Comparison of ENCODE assay signal across 8 cellular contexts in the genomic region with DNA sequence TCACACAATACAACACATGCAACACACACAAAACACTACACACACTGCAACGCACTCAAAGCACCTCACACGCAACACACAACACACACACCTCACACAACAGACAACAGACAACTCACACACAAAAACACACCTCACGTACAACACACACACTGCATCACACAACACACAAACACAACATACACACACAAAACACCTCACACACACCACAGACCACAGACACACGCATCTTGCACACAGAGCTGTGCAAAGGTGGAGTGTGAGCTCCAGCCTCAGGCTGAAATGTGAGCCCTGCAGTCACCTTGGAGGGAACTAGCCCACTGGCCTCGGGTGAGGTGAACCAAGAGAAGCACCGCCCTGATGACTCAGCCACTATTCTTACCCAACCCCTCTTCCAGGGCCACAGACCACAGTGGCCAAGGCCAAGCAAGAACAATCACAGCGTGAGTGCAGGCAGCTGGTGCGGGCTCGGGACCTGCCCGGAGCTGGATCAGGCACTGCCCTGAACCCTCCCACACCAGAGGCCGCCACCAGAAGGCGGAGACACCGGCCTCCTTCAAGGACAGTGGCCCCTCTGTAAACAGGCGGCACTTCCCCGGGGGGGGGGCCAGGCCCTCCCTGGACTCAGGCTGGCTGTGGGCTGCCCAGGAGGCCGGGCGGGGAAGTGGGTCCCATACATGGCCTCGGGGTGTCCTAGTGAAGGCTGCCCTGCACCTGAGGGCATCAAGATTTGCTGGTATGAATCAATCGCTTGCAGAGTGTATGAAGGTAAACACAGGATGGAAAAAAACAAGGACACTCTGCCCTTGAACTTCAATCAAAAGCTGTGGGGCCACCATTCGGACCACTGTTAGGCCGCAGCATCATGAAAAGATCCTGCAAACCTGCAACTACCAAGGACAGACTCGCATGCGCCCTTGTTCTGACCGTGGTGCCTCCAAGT.
DNase-seq lines count a peak whose midpoint lies in the region; ATAC-seq and TF ChIP-seq lines count a peak whose summit lies in the region.

No MANE protein-coding gene starts in this region.

- H3K36me3 Mint-ChIP-seq in Caco-2 (ENCODE audit: insufficient read depth, unreplicated experiment) = peaks cover 53% of the 10 kb centered on the region

- BruUV-seq in Caco-2 (replicated peaks; lab: Mats Ljungman, UMichigan) = no TSS peak

- H3K27ac Mint-ChIP-seq in Caco-2 (ENCODE audit: unreplicated experiment) = no peak overlapping the region

- ATAC-seq in HG03097 (IDR thresholded peaks at IDR 0.05; ENCODE audit: low FRiP score, unreplicated experiment) (peak; percentile 56), lung (ENCODE audit: insufficient read depth, low FRiP score) (peak; percentile 91)

- H3K27ac ChIP-seq in lung (ENCODE audit: low read depth in 1 of 2, low read length in 1 of 2) (peak overlapping the region; percentile 85 to 88), transverse colon (peak overlapping the region; percentile 75 to 79 (median 78))

- H3K4me1 ChIP-seq in Caco-2 (peaks cover 63% of the 10 kb centered on the region), lung (ENCODE audit: control insufficient read depth in 2 of 2, insufficient read depth in 2 of 2, low read length in 2 of 2) (peaks cover 3 to 39% of the 10 kb centered on the region in 2 donors), transverse colon (peaks cover 20 to 58% (median 47%) of the 10 kb centered on the region in 4 donors)

- peak; percentile 63 for TF ChIP-seq EP300 in transverse colon (IDR thresholded peaks at IDR 0.05; ENCODE audit: low read depth)

- CTCF ChIA-PET in Caco-2 (lab: Charles Lee) = interaction anchor here (1.3 kb wide), 1 partner anchor 209 kb away, joined by 3 read pairs; no protein-coding TSS in a partner anchor

- DNase-seq in Caco-2 (peak; percentile 84 to 92), GM19238 (ENCODE audit: insufficient read length, low spot score) (peak; percentile 69), NOMO-1 treated with DMSO at 0.1 percent for 48 hours (lab: John Stamatoyannopoulos, UW; ENCODE audit: unreplicated experiment) (peak; percentile 98), cardiac fibroblast (ENCODE audit: low read depth in 2 of 2) (peak; percentile 92 to 96), lung (ENCODE audit: low spot score) (peak; percentile 91), transverse colon (peak; percentile 93), NCI-H1105 treated with DMSO at 0.1 percent for 48 hours (lab: John Stamatoyannopoulos, UW) (no peak)

- H3K9me3 Mint-ChIP-seq in Caco-2 (ENCODE audit: unreplicated experiment) = no peaks in the 10 kb centered on the region

- no peaks in the 10 kb centered on the region for H3K27me3 ChIP-seq in Caco-2 (replicated peaks; ENCODE audit: control insufficient read depth, insufficient read depth, low read length)
- H3K27me3 ChIP-seq in lung (ENCODE audit: control insufficient read depth, insufficient read depth) = no peaks in the 10 kb centered on the region
- H3K27me3 ChIP-seq in transverse colon = no peaks in the 10 kb centered on the region

- intact Hi-C loops in Caco-2 (cut with micrococcal nuclease; ENCODE audit: unreplicated experiment) = loop anchor here (5.0 kb wide), 2 partner anchors 287 to 342 kb away; no protein-coding TSS in a partner anchor
- intact Hi-C loops in transverse colon (cut with DNase I; ENCODE audit: low total_unique reads) = no loop called here

- POLR2A ChIA-PET in Caco-2 (lab: Charles Lee) = interaction anchor here (0.5 kb wide), 1 partner anchor 553 kb away, joined by 5 read pairs; no protein-coding TSS in a partner anchor

- peaks cover 32% of the 10 kb centered on the region for H3K4me1 Mint-ChIP-seq in Caco-2 (ENCODE audit: low read depth, unreplicated experiment)

- H3K4me3 Mint-ChIP-seq in Caco-2 (ENCODE audit: unreplicated experiment) = no peak overlapping the region

- H3K36me3 ChIP-seq in Caco-2 (ENCODE audit: control insufficient read depth, insufficient read depth, low read length) (0 out of 2 replicates have a peak, but pooled peaks cover 3% of the 10 kb centered on the region), lung (ENCODE audit: control insufficient read depth in 2 of 2, insufficient read depth in 2 of 2, low read length in 2 of 2) (peaks cover 0 to 5% of the 10 kb centered on the region in 2 donors), transverse colon (no peaks in the 10 kb centered on the region)

- TF ChIP-seq POLR2A in transverse colon (IDR thresholded peaks at IDR 0.05) = peak; percentile 75

- H3K27me3 Mint-ChIP-seq in Caco-2 (ENCODE audit: insufficient read depth, unreplicated experiment) = no peaks in the 10 kb centered on the region

- in situ Hi-C loops in transverse colon (cut with MboI; ENCODE audit: low pct_ligation_motif_present in 1 of 4, low pct_unique_long_range_greater_than_20kb in 1 of 4, low sequenced_read_pairs in 3 of 4) = loop anchor here in 1 of 4 donors (25.0 kb wide), 1 partner anchor 112 kb away; a partner anchor contains a TSS

- WGBS in lung, 2 donors = 47 to 50% methylated on average over 24 of the region's 24 CpGs
- 54 to 89% methylated on average over 3 to 20 of the region's 24 CpGs for WGBS in transverse colon (ENCODE audit: low coverage in 1 of 2), 2 donors

- H3K4me3 ChIP-seq in Caco-2 (ENCODE audit: low read depth, low read length) = no peak overlapping the region
- H3K4me3 ChIP-seq in cardiac fibroblast (replicated peaks in 1 of 2; ENCODE audit: low read depth in 2 of 2, low read length in 2 of 2) = no peak overlapping the region
- H3K4me3 ChIP-seq in lung = no peak overlapping the region
- no peak overlapping the region for H3K4me3 ChIP-seq in transverse colon

- H3K9me3 ChIP-seq in Caco-2 (no peaks in the 10 kb centered on the region), lung (ENCODE audit: control insufficient read depth in 2 of 2, insufficient read depth in 1 of 2, low read length in 1 of 2) (peaks cover 0 to 2% of the 10 kb centered on the region in 2 donors), transverse colon (no peaks in the 10 kb centered on the region)

- TF ChIP-seq CTCF in Caco-2 (IDR thresholded peaks at IDR 0.05; ENCODE audit: insufficient read depth in 1 of 2, low read depth in 1 of 2, low read length in 1 of 2, severe bottlenecking in 1 of 2, unreplicated experiment in 1 of 2) (no peak), cardiac fibroblast (IDR thresholded peaks at IDR 0.05; ENCODE audit: low read depth, low read length) (no peak), lung (IDR thresholded peaks at IDR 0.05; ENCODE audit: control extremely low read depth, extremely low read depth) (no peak), transverse colon (IDR thresholded peaks at IDR 0.05) (peak in 4 of 5 experiments; percentile 12 to 49 (median 31))

Comparison
In these comparisons a context has a peak if more than half of its experiments do, and no peak if none do; other contexts are left out.
1. CTCF ChIP-seq: peak in transverse colon (4 of 5); none in Caco-2 (0 of 2), cardiac fibroblast (single experiment) and lung (single experiment).